ENCODE assay signal across 8 cellular contexts in genomic region chr16:89216315-89217137, GRCh38. TPM values are rescaled to one million over a fixed set of nuclear protein-coding genes. Genes with fewer than 3 reads are reported as not detected.
DNase-seq lines count a peak whose midpoint lies in the region; ATAC-seq and TF ChIP-seq lines count a peak whose summit lies in the region.

No MANE protein-coding gene starts in this region.

- H3K79me2 ChIP-seq in DND-41 (ENCODE audit: insufficient read depth, low read length) = peaks cover 22% of the 10 kb centered on the region

- H3K27ac ChIP-seq in DND-41 (ENCODE audit: low read length) (peak overlapping the region; percentile 89), HUES64 (ENCODE audit: low read depth, low read length) (no peak overlapping the region)

- peaks cover 13% of the 10 kb centered on the region for H3K4me1 Mint-ChIP-seq in activated T-helper 2 cell treated with anti-CD3 and anti-CD28 coated beads, Interferon-gamma antibody, Interleukin-2, Interleukin-4, amounts not matched to agents 10 μg/mL and 5 μg/mL and 100 μg/mL, durations not matched to agents 14 hours and 24 hours and 36 hours (ENCODE audit: low read depth)
- peaks cover 8 to 39% (median 24%) of the 10 kb centered on the region in 4 donors for H3K4me1 Mint-ChIP-seq in naive thymus-derived CD8-positive, alpha-beta T cell

- H3K9me3 ChIP-seq in DND-41 (ENCODE audit: insufficient read depth, low read length, severe bottlenecking) (no peaks in the 10 kb centered on the region), HUES64 (ENCODE audit: insufficient read depth, low read depth, low read length) (no peaks in the 10 kb centered on the region)

- H3K9ac ChIP-seq in DND-41 (ENCODE audit: low read depth, low read length) (peak overlapping the region; percentile 91), HUES64 (ENCODE audit: low read depth, low read length) (peak overlapping the region; percentile 87)

- TF ChIP-seq CTCF in DND-41 (IDR thresholded peaks at IDR 0.05; ENCODE audit: borderline replicate concordance, extremely low read depth, low read length, poor library complexity, severe bottlenecking) = peak; percentile 97

- 9% methylated on average over 25 of the region's 25 CpGs for WGBS in HUES64

- H3K4me3 Mint-ChIP-seq in activated T-helper 2 cell treated with anti-CD3 and anti-CD28 coated beads, Interferon-gamma antibody, Interleukin-2, Interleukin-4, amounts not matched to agents 10 μg/mL and 5 μg/mL and 100 μg/mL, durations not matched to agents 14 hours and 24 hours and 36 hours (ENCODE audit: low read depth) = peak overlapping the region; percentile 88
- H3K4me3 Mint-ChIP-seq in naive thymus-derived CD8-positive, alpha-beta T cell = peak overlapping the region; percentile 79 to 97 (median 87)

- no peaks in the 10 kb centered on the region for H3K9me3 Mint-ChIP-seq in activated T-helper 2 cell treated with anti-CD3 and anti-CD28 coated beads, Interferon-gamma antibody, Interleukin-2, Interleukin-4, amounts not matched to agents 10 μg/mL and 5 μg/mL and 100 μg/mL, durations not matched to agents 14 hours and 24 hours and 36 hours
- no peaks in the 10 kb centered on the region for H3K9me3 Mint-ChIP-seq in naive thymus-derived CD8-positive, alpha-beta T cell

- intact Hi-C loops in activated T-helper 2 cell treated with anti-CD3 and anti-CD28 coated beads, Interferon-gamma antibody, Interleukin-2, Interleukin-4, amounts not matched to agents 10 μg/mL and 5 μg/mL and 100 μg/mL, durations not matched to agents 14 hours and 24 hours and 36 hours (cut with micrococcal nuclease) = loop anchor here (1.0 to 10.0 kb wide), 5 partner anchors 30 to 404 kb away; partner anchors contain the start of genes APRT and CDH15

- H3K36me3 Mint-ChIP-seq in activated T-helper 2 cell treated with anti-CD3 and anti-CD28 coated beads, Interferon-gamma antibody, Interleukin-2, Interleukin-4, amounts not matched to agents 10 μg/mL and 5 μg/mL and 100 μg/mL, durations not matched to agents 14 hours and 24 hours and 36 hours (ENCODE audit: low read depth) = peaks cover 2% of the 10 kb centered on the region
- peaks cover 0 to 5% (median 0%) of the 10 kb centered on the region in 3 donors for H3K36me3 Mint-ChIP-seq in naive thymus-derived CD8-positive, alpha-beta T cell

- H4K20me1 ChIP-seq in DND-41 (ENCODE audit: insufficient read depth, low read length) = no peaks in the 10 kb centered on the region

- peak overlapping the region; percentile 87 for H3K4me2 ChIP-seq in DND-41 (ENCODE audit: insufficient read depth, low read length)

- H3K4me1 ChIP-seq in DND-41 (ENCODE audit: insufficient read depth, low read length) (peaks cover 26% of the 10 kb centered on the region), HUES64 (ENCODE audit: insufficient read depth, low read length) (peaks cover 3% of the 10 kb centered on the region; the same call in 1 of the 2 replicates)

- H3K27me3 ChIP-seq in DND-41 (ENCODE audit: insufficient read depth, low read length, poor library complexity) (no peaks in the 10 kb centered on the region), HUES64 (ENCODE audit: insufficient read depth, low read length) (no peaks in the 10 kb centered on the region)

- H3K4me3 ChIP-seq in DND-41 (ENCODE audit: low read depth in 1 of 2, low read length in 2 of 2) (peak overlapping the region; percentile 93 to 94), HUES64 (ENCODE audit: low read length) (peak overlapping the region; percentile 93)

- H3K36me3 ChIP-seq in DND-41 (ENCODE audit: insufficient read depth, low read length) (peaks cover 12% of the 10 kb centered on the region), HUES64 (ENCODE audit: insufficient read depth, low read length) (0 out of 2 replicates have a peak, but pooled peaks cover 1% of the 10 kb centered on the region)

- ATAC-seq in DND-41 (ENCODE audit: insufficient read depth, low read depth) = peak; percentile 81
- ATAC-seq in naive thymus-derived CD8-positive, alpha-beta T cell = peak; percentile 74 to 80
- no peak for ATAC-seq in HG03025 (IDR thresholded peaks at IDR 0.05; ENCODE audit: low FRiP score, unreplicated experiment)

- H3K27ac Mint-ChIP-seq in activated T-helper 2 cell treated with anti-CD3 and anti-CD28 coated beads, Interferon-gamma antibody, Interleukin-2, Interleukin-4, amounts not matched to agents 10 μg/mL and 5 μg/mL and 100 μg/mL, durations not matched to agents 14 hours and 24 hours and 36 hours = peak overlapping the region; percentile 14
- H3K27ac Mint-ChIP-seq in naive thymus-derived CD8-positive, alpha-beta T cell = peak overlapping the region; percentile 84 to 96 (median 88)

- POLR2A ChIA-PET in naive thymus-derived CD8-positive, alpha-beta T cell (lab: Charles Lee) = interaction anchor here (0.7 to 2.1 kb wide), 12 partner anchors 9 to 657 kb away, joined by 3 to 10 read pairs (median 4); partner anchors contain the start of genes ACSF3 and TCF25

- H2AFZ ChIP-seq in DND-41 (ENCODE audit: low read depth, low read length) = peak overlapping the region; percentile 93

- H3K27me3 Mint-ChIP-seq in activated T-helper 2 cell treated with anti-CD3 and anti-CD28 coated beads, Interferon-gamma antibody, Interleukin-2, Interleukin-4, amounts not matched to agents 10 μg/mL and 5 μg/mL and 100 μg/mL, durations not matched to agents 14 hours and 24 hours and 36 hours (ENCODE audit: low read depth) = no peaks in the 10 kb centered on the region
- no peaks in the 10 kb centered on the region for H3K27me3 Mint-ChIP-seq in naive thymus-derived CD8-positive, alpha-beta T cell

- DNase-seq in DND-41 (peak; percentile 84), RPMI7951 (ENCODE audit: low read depth) (peak; percentile 74), fibroblast of peridontal ligament (ENCODE audit: extremely low read depth) (peak; percentile 86)
- DNase-seq in activated T-helper 2 cell treated with anti-CD3 and anti-CD28 coated beads, Interferon-gamma antibody, Interleukin-2, Interleukin-4, amounts not matched to agents 10 μg/mL and 5 μg/mL and 100 μg/mL, durations not matched to agents 14 hours and 24 hours and 36 hours (ENCODE audit: low spot score) = peak; percentile 74
- peak; percentile 70 to 92 (median 83) for DNase-seq in naive thymus-derived CD8-positive, alpha-beta T cell
- DNase-seq in stimulated activated CD8-positive, alpha-beta memory T cell treated with anti-CD3 and anti-CD28 coated beads, Interleukin-7, amount 100 ng/mL, for 48 hours (ENCODE audit: extremely low read depth in 1 of 2, low read depth in 1 of 2) = peak; percentile 56 to 79

RNA-seq across cellular contexts. Expression of gene ZNF778, which starts 1.0 kb away (rescaled TPM):
- polyA plus RNA-seq in HUES64 (2013, experiment 1 of 2) = 10.4 TPM
- polyA plus RNA-seq in HUES64 (2013, experiment 2 of 2) = 11.6 TPM
- 8.1 and 9.9 TPM in 2 replicates for total RNA-seq in RPMI7951 (2014; rRNA removed; shearing (Covaris generic))
- 5.6 and 7.7 TPM in 2 replicates for total RNA-seq in activated T-helper 2 cell treated with anti-CD3 and anti-CD28 coated beads, Interferon-gamma antibody, Interleukin-2, Interleukin-4, amounts not matched to agents 10 μg/mL and 5 μg/mL and 100 μg/mL, durations not matched to agents 14 hours and 24 hours and 36 hours
- total RNA-seq in naive thymus-derived CD8-positive, alpha-beta T cell = 10 to 100 TPM in 1 of 2 experiments, 1 to 10 TPM in 1; 8.7 to 11.0 TPM
- 1 to 10 TPM; 2.0 to 5.5 (median 2.9) TPM for polyA plus RNA-seq in naive thymus-derived CD8-positive, alpha-beta T cell

RNA-seq across cellular contexts. Expression of gene SLC22A31, which starts 16.2 kb away (rescaled TPM):
- polyA plus RNA-seq in HUES64 (2013, experiment 1 of 2) = 1.3 TPM
- polyA plus RNA-seq in HUES64 (2013, experiment 2 of 2) = 2.4 TPM
- 0.12 TPM in 1 of 2 replicates, not detected in the other for total RNA-seq in RPMI7951 (2014; rRNA removed; shearing (Covaris generic))
- 0.71 and 1.1 TPM in 2 replicates for total RNA-seq in activated T-helper 2 cell treated with anti-CD3 and anti-CD28 coated beads, Interferon-gamma antibody, Interleukin-2, Interleukin-4, amounts not matched to agents 10 μg/mL and 5 μg/mL and 100 μg/mL, durations not matched to agents 14 hours and 24 hours and 36 hours
- total RNA-seq in naive thymus-derived CD8-positive, alpha-beta T cell = not detected
- polyA plus RNA-seq in naive thymus-derived CD8-positive, alpha-beta T cell = not detected

RNA-seq across cellular contexts. Expression of gene CDH15, which starts 45.0 kb away (rescaled TPM):
- polyA plus RNA-seq in HUES64 (2013, experiment 1 of 2) = 0.15 TPM
- 0.13 TPM for polyA plus RNA-seq in HUES64 (2013, experiment 2 of 2)
- 0.36 and 0.59 TPM in 2 replicates for total RNA-seq in RPMI7951 (2014; rRNA removed; shearing (Covaris generic))
- total RNA-seq in activated T-helper 2 cell treated with anti-CD3 and anti-CD28 coated beads, Interferon-gamma antibody, Interleukin-2, Interleukin-4, amounts not matched to agents 10 μg/mL and 5 μg/mL and 100 μg/mL, durations not matched to agents 14 hours and 24 hours and 36 hours = not detected in 2 replicates
- not detected for total RNA-seq in naive thymus-derived CD8-positive, alpha-beta T cell
- polyA plus RNA-seq in naive thymus-derived CD8-positive, alpha-beta T cell = not detected
